9 cellular contexts compared by ENCODE assay signal in the genomic region with DNA sequence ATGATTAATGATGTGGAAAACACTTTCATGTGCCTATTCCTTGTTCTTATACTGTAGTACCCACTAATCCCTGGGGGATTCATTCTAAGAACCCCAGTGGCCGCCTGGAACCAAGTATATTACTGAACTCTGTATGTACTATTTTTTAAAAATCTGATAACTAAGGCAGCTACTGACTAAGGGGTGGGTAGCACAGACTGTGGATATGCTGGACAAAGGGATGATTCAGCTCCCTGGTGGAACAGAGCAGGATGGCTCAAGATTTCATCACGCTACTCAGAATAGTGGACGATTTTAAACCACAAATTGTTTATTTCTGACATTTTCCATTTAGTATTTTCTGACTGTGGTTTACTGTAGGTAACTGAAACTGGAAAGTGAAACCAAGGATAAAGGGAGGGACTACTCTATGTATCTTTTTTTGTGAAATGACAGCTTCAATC. TPM values are rescaled to one million over a fixed set of nuclear protein-coding genes. Genes with fewer than 3 reads are reported as not detected.
A peak's percentile ranks its signal among the peaks of the same experiment; 100 is the strongest.
DNase-seq lines count a peak whose midpoint lies in the region; ATAC-seq, FAIRE-seq and TF ChIP-seq lines count a peak whose summit lies in the region.
"Had no signal": no experiment of that assay in that cellular context is flagged by ENCODE, and none has a peak within 500 bp of the region (broad histone marks: within the 10 kb centered on the region; RNA-seq: fewer than 3 reads in every experiment).

No MANE protein-coding gene starts in this region.

- H3K27me3 Mint-ChIP-seq in CD14-positive monocyte (ENCODE audit: low read depth in 3 of 3) (no peaks in the 10 kb centered on the region), activated B cell treated with CpG ODN at 0.5 μM for 24 hours (no peaks in the 10 kb centered on the region), immature natural killer cell (ENCODE audit: low read depth in 3 of 3) (peaks cover 0 to 5% (median 0%) of the 10 kb centered on the region in 3 donors)

- H3K27ac ChIP-seq in hepatocyte: no peak overlapping the region
- H3K27ac ChIP-seq: skin epidermis had no signal

- H3K27ac Mint-ChIP-seq in CD14-positive monocyte: peak overlapping the region in 5 of 7 donors; percentile 40 to 80 (median 56)
- H3K27ac Mint-ChIP-seq in activated B cell treated with CpG ODN at 0.5 μM for 24 hours: no peak overlapping the region
- peak overlapping the region in 5 of 6 donors; percentile 23 to 58 (median 51) for H3K27ac Mint-ChIP-seq in immature natural killer cell

- DNase-seq in CD14-positive monocyte (ENCODE audit: low spot score): no peak
- no peak for DNase-seq in HTR-8/SVneo (ENCODE audit: insufficient read length, low spot score)
- no peak for DNase-seq in activated B cell treated with CpG ODN at 0.5 μM for 24 hours
- peak in 2 of 3 donors; percentile 2 to 3 for DNase-seq in immature natural killer cell
- DNase-seq in NCI-H2029 (lab: John Stamatoyannopoulos, UW): no peak
- no peak for DNase-seq in hepatocyte (ENCODE audit: low spot score)
- DNase-seq in NCI-H2107 (lab: John Stamatoyannopoulos, UW): no peak
- DNase-seq in NCI-H1105 treated with DMSO at 0.1 percent for 48 hours (lab: John Stamatoyannopoulos, UW): no peak

- intact Hi-C loops in CD14-positive monocyte (cut with micrococcal nuclease) (no loop called here), activated B cell treated with CpG ODN at 0.5 μM for 24 hours (cut with micrococcal nuclease) (no loop called here)

- H3K9me3 Mint-ChIP-seq in CD14-positive monocyte (peaks cover 2 to 17% (median 9%) of the 10 kb centered on the region in 7 donors), activated B cell treated with CpG ODN at 0.5 μM for 24 hours (peaks cover 10% of the 10 kb centered on the region), immature natural killer cell (peaks cover 2 to 12% (median 5%) of the 10 kb centered on the region in 6 donors)

- no peaks in the 10 kb centered on the region for H3K36me3 ChIP-seq in hepatocyte (replicated peaks; ENCODE audit: insufficient read depth, low read depth)

- H4K20me1 ChIP-seq in hepatocyte (ENCODE audit: insufficient read depth, poor library complexity, severe bottlenecking): no peaks in the 10 kb centered on the region

- H2AFZ ChIP-seq in hepatocyte: no peak overlapping the region

- no peak for TF ChIP-seq CTCF in CD14-positive monocyte (IDR thresholded peaks at IDR 0.05)
- TF ChIP-seq CTCF in activated B cell treated with CpG ODN at 0.5 μM for 24 hours (IDR thresholded peaks at IDR 0.05): no peak
- TF ChIP-seq CTCF in hepatocyte (IDR thresholded peaks at IDR 0.05; ENCODE audit: poor library complexity): no peak

- no peak overlapping the region for H3K4me3 ChIP-seq in hepatocyte
- H3K4me3 ChIP-seq: skin epidermis had no signal

- no peaks in the 10 kb centered on the region for H3K9me2 ChIP-seq in hepatocyte (replicated peaks; ENCODE audit: insufficient read depth)

- no peak overlapping the region for H3K4me2 ChIP-seq in hepatocyte

- H3K4me3 Mint-ChIP-seq in CD14-positive monocyte (no peak overlapping the region), activated B cell treated with CpG ODN at 0.5 μM for 24 hours (no peak overlapping the region), immature natural killer cell (peak overlapping the region in 4 of 5 donors; percentile 30 to 66 (median 40))

- H3K4me1 Mint-ChIP-seq in CD14-positive monocyte: peaks cover 45% of the 10 kb centered on the region
- peaks cover 24% of the 10 kb centered on the region for H3K4me1 Mint-ChIP-seq in activated B cell treated with CpG ODN at 0.5 μM for 24 hours
- peaks cover 33 to 48% of the 10 kb centered on the region in 2 donors for H3K4me1 Mint-ChIP-seq in immature natural killer cell

- POLR2A ChIA-PET in activated B cell treated with CpG ODN at 0.5 μM for 24 hours (lab: Charles Lee): no interaction called here

- no peaks in the 10 kb centered on the region for H3K79me2 ChIP-seq in hepatocyte

- peak; percentile 66 for FAIRE-seq in HTR-8/SVneo (lab: Jason Lieb, UNC)

- H3K4me1 ChIP-seq in hepatocyte (ENCODE audit: insufficient read depth): no peaks in the 10 kb centered on the region

- peak; percentile 40 for ATAC-seq in activated B cell treated with CpG ODN at 0.5 μM for 24 hours (ENCODE audit: low read depth)

- H3K36me3 Mint-ChIP-seq in CD14-positive monocyte: peaks cover 0 to 1% of the 10 kb centered on the region in 2 donors
- H3K36me3 Mint-ChIP-seq in activated B cell treated with CpG ODN at 0.5 μM for 24 hours (ENCODE audit: low read depth): no peaks in the 10 kb centered on the region
- H3K36me3 Mint-ChIP-seq in immature natural killer cell: peaks cover 5 to 8% (median 8%) of the 10 kb centered on the region in 3 donors

- H3K9me3 ChIP-seq in hepatocyte (ENCODE audit: low read depth): no peaks in the 10 kb centered on the region

- H3K27me3 ChIP-seq in hepatocyte: no peaks in the 10 kb centered on the region

- 84% methylated on average over 3 of the region's 3 CpGs for WGBS in hepatocyte (ENCODE audit: low lambda C conversion rate, missing lambda C conversion rate)

- CTCF ChIA-PET in activated B cell treated with CpG ODN at 0.5 μM for 24 hours (lab: Charles Lee): no interaction called here

RNA-seq across cellular contexts. Expression of gene CDC42EP3, which starts 41.8 kb away (rescaled TPM):
- polyA plus RNA-seq in CD14-positive monocyte: 100 to 1,000 TPM; 249 to 272 TPM
- total RNA-seq in activated B cell treated with CpG ODN at 0.5 μM for 24 hours: 33.2 and 33.3 TPM in 2 replicates
- polyA plus RNA-seq in immature natural killer cell: 100 to 1,000 TPM in 1 of 3 donors, 10 to 100 TPM in 2; 80.7 to 170 (median 81.3) TPM
- total RNA-seq in hepatocyte: 19.3 and 26.4 TPM in 2 replicates
- polyA plus RNA-seq in hepatocyte: 31.7 and 33.0 TPM in 2 replicates

Comparison
In these comparisons a context has a peak if more than half of its experiments do, and no peak if none do; other contexts are left out.
1. DNase-seq: peak in immature natural killer cell (2 of 3); none in CD14-positive monocyte (single experiment), HTR-8/SVneo (single experiment), activated B cell treated with CpG ODN at 0.5 μM for 24 hours (single experiment), NCI-H2029 (single experiment), hepatocyte (single experiment), NCI-H2107 (single experiment) and NCI-H1105 treated with DMSO at 0.1 percent for 48 hours (single experiment).
2. H3K4me3 Mint-ChIP-seq: peak in immature natural killer cell (4 of 5); none in CD14-positive monocyte (0 of 2) and activated B cell treated with CpG ODN at 0.5 μM for 24 hours (single experiment).